Comparison of ENCODE assay signal across 14 cellular contexts in genomic region chr17:80070375-80071115, GRCh38. TPM values are rescaled to one million over a fixed set of nuclear protein-coding genes. Genes with fewer than 3 reads are reported as not detected.
A peak's percentile ranks its signal among the peaks of the same experiment; 100 is the strongest.
DNase-seq lines count a peak whose midpoint lies in the region; ATAC-seq and TF ChIP-seq lines count a peak whose summit lies in the region.
"Had no signal": no experiment of that assay in that cellular context is flagged by ENCODE, and none has a peak within 500 bp of the region (broad histone marks: within the 10 kb centered on the region; RNA-seq: fewer than 3 reads in every experiment).

No MANE protein-coding gene starts in this region.

- H3K9me3 Mint-ChIP-seq in effector memory CD8-positive, alpha-beta T cell: no peaks in the 10 kb centered on the region
- H3K9me3 Mint-ChIP-seq: activated naive CD4-positive, alpha-beta T cell treated with anti-CD3 and anti-CD28 coated beads, Interleukin-2, amount 50 U/mL, for 72 hours; endodermal cell; immature natural killer cell had no signal

- ATAC-seq in left lobe of liver: peak; percentile 36
- no peak for ATAC-seq in effector memory CD8-positive, alpha-beta T cell (replicated peaks)
- ATAC-seq in GM21526 (IDR thresholded peaks at IDR 0.05; ENCODE audit: low FRiP score, unreplicated experiment): no peak
- ATAC-seq: activated naive CD4-positive, alpha-beta T cell treated with anti-CD3 and anti-CD28 coated beads, Interleukin-2, amount 50 U/mL, for 72 hours had no signal

- no peaks in the 10 kb centered on the region for H3K4me1 Mint-ChIP-seq in effector memory CD8-positive, alpha-beta T cell (ENCODE audit: low read depth in 2 of 2)

- H3K4me3 ChIP-seq in coronary artery: peak overlapping the region; percentile 76
- H3K4me3 ChIP-seq in skin epidermis: peak overlapping the region in 4 of 7 experiments; percentile 4 to 28 (median 22)
- H3K4me3 ChIP-seq: PC-9 had no signal

- peaks cover 18 to 47% of the 10 kb centered on the region in 2 donors for H3K27me3 Mint-ChIP-seq in effector memory CD8-positive, alpha-beta T cell

- H3K27ac ChIP-seq in coronary artery (peak overlapping the region; percentile 64 to 96), skin epidermis (peak overlapping the region in 17 of 21 experiments; percentile 9 to 89 (median 76))
- H3K27ac ChIP-seq: PC-9 had no signal

- no peak overlapping the region for H3K27ac Mint-ChIP-seq in effector memory CD8-positive, alpha-beta T cell
- H3K27ac Mint-ChIP-seq: activated naive CD4-positive, alpha-beta T cell treated with anti-CD3 and anti-CD28 coated beads, Interleukin-2, amount 50 U/mL, for 72 hours; endodermal cell; immature natural killer cell had no signal

- TF ChIP-seq CTCF in coronary artery (IDR thresholded peaks at IDR 0.05): no peak

- H3K36me3 Mint-ChIP-seq in effector memory CD8-positive, alpha-beta T cell (ENCODE audit: insufficient read depth): peaks cover 2% of the 10 kb centered on the region
- H3K36me3 Mint-ChIP-seq: activated naive CD4-positive, alpha-beta T cell treated with anti-CD3 and anti-CD28 coated beads, Interleukin-2, amount 50 U/mL, for 72 hours; immature natural killer cell had no signal

- H3K4me3 Mint-ChIP-seq in effector memory CD8-positive, alpha-beta T cell: no peak overlapping the region
- H3K4me3 Mint-ChIP-seq: endodermal cell had no signal

- DNase-seq in GM03348 (ENCODE audit: low spot score) (peak; percentile 34), coronary artery (ENCODE audit: low spot score) (no peak), left lobe of liver (ENCODE audit: low spot score) (no peak), H4 (ENCODE audit: low spot score) (no peak), retina (no peak)
- DNase-seq in effector memory CD8-positive, alpha-beta T cell: no peak
- DNase-seq: AML-193, endodermal cell, immature natural killer cell, NCI-H2227 treated with DMSO at 0.1 percent for 48 hours, PC-9 had no signal

RNA-seq across cellular contexts. Expression of gene GAA, which starts 30.8 kb away (rescaled TPM):
- 50.6 TPM for total RNA-seq in left lobe of liver
- total RNA-seq in H4 (2014; rRNA removed; shearing (Covaris generic)): 40.9 and 45.7 TPM in 2 replicates

RNA-seq across cellular contexts. Expression of gene CCDC40, which starts 34.1 kb away (rescaled TPM):
- total RNA-seq in left lobe of liver: 6.8 TPM
- 2.8 and 3.8 TPM in 2 replicates for total RNA-seq in H4 (2014; rRNA removed; shearing (Covaris generic))

RNA-seq across cellular contexts. Expression of gene TBC1D16, which starts 34.9 kb away (rescaled TPM):
- total RNA-seq in left lobe of liver: 16.4 TPM
- total RNA-seq in H4 (2014; rRNA removed; shearing (Covaris generic)): 26.3 and 26.6 TPM in 2 replicates
